ENCODE assay signal across 8 cellular contexts in the genomic region with DNA sequence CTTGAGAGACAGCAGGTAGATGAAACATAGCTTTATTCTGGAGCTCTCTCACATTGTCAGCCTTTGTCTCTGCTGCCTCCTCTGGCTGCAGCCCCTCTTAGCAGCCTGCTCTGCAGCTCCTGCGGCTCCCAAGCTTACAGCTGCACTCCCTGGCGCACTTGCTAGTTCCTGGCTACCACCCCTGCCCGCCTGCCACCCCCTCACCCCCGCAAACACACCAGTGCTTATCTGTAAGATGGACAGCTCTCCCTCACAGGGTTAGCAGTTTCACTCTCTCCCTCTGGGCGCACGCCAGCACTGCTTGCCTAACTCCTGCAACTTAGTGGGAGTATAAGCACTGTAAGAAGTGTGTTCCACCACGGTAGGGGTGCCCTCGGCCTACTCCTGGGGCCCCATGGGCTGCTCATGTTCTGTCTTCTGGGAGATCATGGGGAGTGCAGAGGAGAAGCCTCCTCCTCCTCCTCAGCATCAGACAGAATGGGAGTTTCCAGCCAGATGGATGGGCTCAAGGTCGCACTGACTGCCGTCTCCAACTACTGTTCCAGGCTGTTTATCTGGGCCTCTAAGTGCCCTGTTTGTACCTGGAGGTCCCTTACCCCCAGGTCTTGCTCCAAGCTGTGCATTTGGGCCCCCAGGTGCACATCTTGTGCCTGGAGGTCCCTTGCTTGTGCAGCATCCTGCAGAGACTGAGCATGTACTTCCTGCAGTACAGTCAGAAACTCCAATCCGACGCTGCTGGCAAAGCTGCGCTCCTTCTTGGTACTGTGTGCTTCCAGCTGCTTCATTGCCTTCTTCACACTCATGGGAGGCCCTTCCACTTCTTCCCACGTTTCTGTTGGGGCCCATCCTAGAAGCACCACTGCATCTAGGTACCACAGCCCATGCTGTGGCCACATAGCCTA.
A peak's percentile ranks its signal among the peaks of the same experiment; 100 is the strongest.
DNase-seq lines count a peak whose midpoint lies in the region; ATAC-seq and TF ChIP-seq lines count a peak whose summit lies in the region.

No MANE protein-coding gene starts in this region.

- peak overlapping the region; percentile 37 for H3K27ac Mint-ChIP-seq in mesothelial cell of epicardium
- no peak overlapping the region for H3K27ac Mint-ChIP-seq in activated T-helper 2 cell treated with anti-CD3 and anti-CD28 coated beads, Interferon-gamma antibody, Interleukin-2, Interleukin-4, amounts not matched to agents 10 μg/mL and 5 μg/mL and 100 μg/mL, durations not matched to agents 14 hours and 24 hours and 36 hours

- peaks cover 15% of the 10 kb centered on the region for H3K4me1 Mint-ChIP-seq in mesothelial cell of epicardium
- no peaks in the 10 kb centered on the region for H3K4me1 Mint-ChIP-seq in activated T-helper 2 cell treated with anti-CD3 and anti-CD28 coated beads, Interferon-gamma antibody, Interleukin-2, Interleukin-4, amounts not matched to agents 10 μg/mL and 5 μg/mL and 100 μg/mL, durations not matched to agents 14 hours and 24 hours and 36 hours (ENCODE audit: low read depth)

- in situ Hi-C loops in GM13976 (cut with MboI; ENCODE audit: low sequenced_read_pairs, unreplicated experiment), result no loop called here

- peak; percentile 33 for DNase-seq in GM13976 (ENCODE audit: low spot score)
- DNase-seq in SHP77 (lab: John Stamatoyannopoulos, UW), result peak; percentile 82
- DNase-seq in mesothelial cell of epicardium (ENCODE audit: low spot score in 2 of 2, unreplicated experiment in 2 of 2), result peak in 1 of 2 experiments; percentile 52
- DNase-seq in putamen (ENCODE audit: low spot score), result no peak
- no peak for DNase-seq in COR-L47 (lab: John Stamatoyannopoulos, UW)
- DNase-seq in activated T-helper 2 cell treated with anti-CD3 and anti-CD28 coated beads, Interferon-gamma antibody, Interleukin-2, Interleukin-4, amounts not matched to agents 10 μg/mL and 5 μg/mL and 100 μg/mL, durations not matched to agents 14 hours and 24 hours and 36 hours (ENCODE audit: low spot score), result no peak

- intact Hi-C loops in activated T-helper 2 cell treated with anti-CD3 and anti-CD28 coated beads, Interferon-gamma antibody, Interleukin-2, Interleukin-4, amounts not matched to agents 10 μg/mL and 5 μg/mL and 100 μg/mL, durations not matched to agents 14 hours and 24 hours and 36 hours (cut with micrococcal nuclease), result no loop called here

- no peaks in the 10 kb centered on the region for H3K9me3 Mint-ChIP-seq in mesothelial cell of epicardium
- peaks cover 38% of the 10 kb centered on the region for H3K9me3 Mint-ChIP-seq in activated T-helper 2 cell treated with anti-CD3 and anti-CD28 coated beads, Interferon-gamma antibody, Interleukin-2, Interleukin-4, amounts not matched to agents 10 μg/mL and 5 μg/mL and 100 μg/mL, durations not matched to agents 14 hours and 24 hours and 36 hours

- ATAC-seq in HG03571 (IDR thresholded peaks at IDR 0.05; ENCODE audit: unreplicated experiment), result peak; percentile 59
- no peak for ATAC-seq in HG03196 (IDR thresholded peaks at IDR 0.05; ENCODE audit: unreplicated experiment)

- H3K4me3 Mint-ChIP-seq in mesothelial cell of epicardium, result no peak overlapping the region
- no peak overlapping the region for H3K4me3 Mint-ChIP-seq in activated T-helper 2 cell treated with anti-CD3 and anti-CD28 coated beads, Interferon-gamma antibody, Interleukin-2, Interleukin-4, amounts not matched to agents 10 μg/mL and 5 μg/mL and 100 μg/mL, durations not matched to agents 14 hours and 24 hours and 36 hours (ENCODE audit: low read depth)

- TF ChIP-seq CTCF in GM13976 (IDR thresholded peaks at IDR 0.05; ENCODE audit: borderline replicate concordance, control extremely low read depth, extremely low read depth, insufficient read depth, missing control alignments) (peak; percentile 51), mesothelial cell of epicardium (IDR thresholded peaks at IDR 0.05; ENCODE audit: unreplicated experiment) (no peak)

- peaks cover 2% of the 10 kb centered on the region for H3K27me3 Mint-ChIP-seq in mesothelial cell of epicardium (ENCODE audit: low read depth)
- H3K27me3 Mint-ChIP-seq in activated T-helper 2 cell treated with anti-CD3 and anti-CD28 coated beads, Interferon-gamma antibody, Interleukin-2, Interleukin-4, amounts not matched to agents 10 μg/mL and 5 μg/mL and 100 μg/mL, durations not matched to agents 14 hours and 24 hours and 36 hours (ENCODE audit: low read depth), result no peaks in the 10 kb centered on the region

- H3K36me3 Mint-ChIP-seq in mesothelial cell of epicardium, result no peaks in the 10 kb centered on the region
- no peaks in the 10 kb centered on the region for H3K36me3 Mint-ChIP-seq in activated T-helper 2 cell treated with anti-CD3 and anti-CD28 coated beads, Interferon-gamma antibody, Interleukin-2, Interleukin-4, amounts not matched to agents 10 μg/mL and 5 μg/mL and 100 μg/mL, durations not matched to agents 14 hours and 24 hours and 36 hours (ENCODE audit: low read depth)

Comparison
In these comparisons a context has a peak if more than half of its experiments do, and no peak if none do; other contexts are left out.
1. DNase-seq: peak in GM13976 (single experiment) and SHP77 (2 of 2); none in putamen (single experiment), COR-L47 (single experiment) and activated T-helper 2 cell treated with anti-CD3 and anti-CD28 coated beads, Interferon-gamma antibody, Interleukin-2, Interleukin-4, amounts not matched to agents 10 μg/mL and 5 μg/mL and 100 μg/mL, durations not matched to agents 14 hours and 24 hours and 36 hours (single experiment).